In the genomic region with DNA sequence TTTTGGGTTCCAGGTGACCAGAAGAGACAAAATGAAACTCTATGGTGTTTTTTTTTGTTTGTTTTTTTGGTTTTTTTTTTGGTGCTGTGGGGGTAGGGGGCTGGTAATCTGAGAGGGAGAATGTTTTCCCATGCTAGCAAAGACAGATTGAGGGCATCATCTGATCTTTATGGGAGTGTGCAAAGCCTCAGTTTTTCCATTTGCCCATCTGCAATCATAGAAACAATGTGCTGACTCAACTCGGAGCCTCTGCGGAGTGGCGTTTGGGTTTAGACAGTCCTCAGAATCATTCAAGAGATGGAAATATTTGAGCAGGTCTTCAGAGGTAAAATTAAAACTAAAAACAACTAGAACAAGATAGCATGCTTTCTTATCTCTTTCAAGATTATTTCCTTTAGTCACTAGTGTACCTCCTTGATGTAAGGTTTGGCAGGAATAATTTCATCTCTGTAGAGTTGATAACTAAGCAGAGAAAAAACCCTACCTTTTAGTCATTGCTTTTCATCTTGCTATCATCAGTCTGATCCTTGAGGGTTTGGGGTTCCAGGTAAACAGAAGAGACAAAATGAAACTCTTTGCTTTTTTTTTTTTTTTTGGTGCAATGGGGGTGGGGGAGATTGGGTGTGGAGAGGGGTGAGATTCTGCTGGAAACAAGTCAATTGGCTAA, we compare ENCODE assay signal across 24 cellular contexts. TPM values are rescaled to one million over a fixed set of nuclear protein-coding genes. Genes with fewer than 3 reads are reported as not detected.
DNase-seq lines count a peak whose midpoint lies in the region; ATAC-seq and TF ChIP-seq lines count a peak whose summit lies in the region.
"Had no signal": no experiment of that assay in that cellular context is flagged by ENCODE, and none has a peak within 500 bp of the region (broad histone marks: within the 10 kb centered on the region; RNA-seq: fewer than 3 reads in every experiment).

No MANE protein-coding gene starts in this region.

- H3K27ac ChIP-seq in foreskin keratinocyte, result no peak overlapping the region
- no peak overlapping the region for H3K27ac ChIP-seq in body of pancreas
- H3K27ac ChIP-seq: esophagus muscularis mucosa, gastroesophageal sphincter, lower lobe of right lung, spleen, tibial artery had no signal

- H3K4me1 ChIP-seq in foreskin keratinocyte (no peaks in the 10 kb centered on the region), body of pancreas (no peaks in the 10 kb centered on the region)
- H3K4me1 ChIP-seq: esophagus muscularis mucosa, gastroesophageal sphincter, lower lobe of right lung, spleen had no signal

- no peaks in the 10 kb centered on the region for H3K9me3 ChIP-seq in body of pancreas
- H3K9me3 ChIP-seq: esophagus muscularis mucosa, gastroesophageal sphincter, lower lobe of right lung, spleen, tibial artery had no signal

- H3K36me3 Mint-ChIP-seq in T-helper 2 cell treated with Interferon-gamma antibody and Interleukin-4, amounts not matched to agents 5 μg/mL and 100 μg/mL, for 36 hours (ENCODE audit: low read depth), result peaks cover 12% of the 10 kb centered on the region
- peaks cover 2% of the 10 kb centered on the region for H3K36me3 Mint-ChIP-seq in activated naive CD4-positive, alpha-beta T cell treated with anti-CD3 and anti-CD28 coated beads for 36 hours (ENCODE audit: low read depth)
- H3K36me3 Mint-ChIP-seq: CD14-positive monocyte had no signal

- H3K9me3 Mint-ChIP-seq in T-helper 2 cell treated with Interferon-gamma antibody and Interleukin-4, amounts not matched to agents 5 μg/mL and 100 μg/mL, for 36 hours, result no peaks in the 10 kb centered on the region
- H3K9me3 Mint-ChIP-seq in activated naive CD4-positive, alpha-beta T cell treated with anti-CD3 and anti-CD28 coated beads for 36 hours, result no peaks in the 10 kb centered on the region
- H3K9me3 Mint-ChIP-seq: effector memory CD8-positive, alpha-beta T cell had no signal

- H3K4me3 ChIP-seq in body of pancreas, result no peak overlapping the region
- H3K4me3 ChIP-seq: esophagus muscularis mucosa, gastroesophageal sphincter, lower lobe of right lung, spleen, tibial artery had no signal

- intact Hi-C loops in activated naive CD4-positive, alpha-beta T cell treated with anti-CD3 and anti-CD28 coated beads for 36 hours (cut with micrococcal nuclease), result no loop called here
- intact Hi-C loops in body of pancreas (cut with DNase I), result no loop called here
- intact Hi-C loops in cardiac septum (cut with DNase I), result no loop called here

- no peaks in the 10 kb centered on the region for H3K36me3 ChIP-seq in body of pancreas (replicated peaks in 1 of 2; ENCODE audit: insufficient read depth in 1 of 2, low read depth in 2 of 2)
- H3K36me3 ChIP-seq: esophagus muscularis mucosa, gastroesophageal sphincter, lower lobe of right lung, tibial artery had no signal

- TF ChIP-seq POLR2A in body of pancreas (IDR thresholded peaks at IDR 0.05), result no peak

- H3K27ac Mint-ChIP-seq in T-helper 2 cell treated with Interferon-gamma antibody and Interleukin-4, amounts not matched to agents 5 μg/mL and 100 μg/mL, for 36 hours, result peak overlapping the region; percentile 82
- peak overlapping the region; percentile 56 for H3K27ac Mint-ChIP-seq in activated naive CD4-positive, alpha-beta T cell treated with anti-CD3 and anti-CD28 coated beads for 36 hours
- H3K27ac Mint-ChIP-seq: brain, CD14-positive monocyte had no signal

- ATAC-seq in foreskin keratinocyte (no peak), body of pancreas (no peak)
- ATAC-seq: effector memory CD8-positive, alpha-beta T cell; gastroesophageal sphincter; HepG2; lower lobe of right lung; SK-N-SH treated with all-trans-retinoic acid at 6 μM for 48 hours had no signal

- peak overlapping the region; percentile 66 for H3K4me3 Mint-ChIP-seq in T-helper 2 cell treated with Interferon-gamma antibody and Interleukin-4, amounts not matched to agents 5 μg/mL and 100 μg/mL, for 36 hours
- H3K4me3 Mint-ChIP-seq in activated naive CD4-positive, alpha-beta T cell treated with anti-CD3 and anti-CD28 coated beads for 36 hours, result no peak overlapping the region
- H3K4me3 Mint-ChIP-seq: brain; CD14-positive monocyte; effector memory CD8-positive, alpha-beta T cell had no signal

- DNase-seq in activated naive CD4-positive, alpha-beta T cell treated with Interleukin-2 at 50 U/mL for 16 hours, result peak; percentile 22
- no peak for DNase-seq in activated naive CD4-positive, alpha-beta T cell (lab: John Stamatoyannopoulos, UW)
- DNase-seq in T-helper 2 cell treated with Interferon-gamma antibody and Interleukin-4, amounts not matched to agents 5 μg/mL and 100 μg/mL, for 36 hours (ENCODE audit: low spot score), result peak; percentile 55
- no peak for DNase-seq in activated naive CD4-positive, alpha-beta T cell treated with anti-CD3 and anti-CD28 coated beads for 36 hours
- peak; percentile 22 for DNase-seq in stimulated activated CD4-positive, alpha-beta T cell treated with anti-CD3 and anti-CD28 coated beads, Interleukin-4, amount 100 ng/mL, for 24 hours
- DNase-seq in foreskin keratinocyte, result no peak
- no peak for DNase-seq in body of pancreas
- DNase-seq in cardiac septum (ENCODE audit: low spot score), result no peak
- DNase-seq: activated gamma-delta T cell treated with Interleukin-2 at 50 U/mL for 16 hours; effector memory CD8-positive, alpha-beta T cell; kidney; lower lobe of right lung; NCI-H1417 treated with DMSO at 0.1 percent for 48 hours; NCI-H526; RPMI8226; spleen; T-helper 9 cell; tibial artery had no signal

- peaks cover 17% of the 10 kb centered on the region for H3K4me1 Mint-ChIP-seq in T-helper 2 cell treated with Interferon-gamma antibody and Interleukin-4, amounts not matched to agents 5 μg/mL and 100 μg/mL, for 36 hours (ENCODE audit: low read depth)
- H3K4me1 Mint-ChIP-seq in activated naive CD4-positive, alpha-beta T cell treated with anti-CD3 and anti-CD28 coated beads for 36 hours (ENCODE audit: low read depth), result peaks cover 11% of the 10 kb centered on the region
- H3K4me1 Mint-ChIP-seq: brain had no signal

- 95 to 97% methylated on average over 3 of the region's 3 CpGs for WGBS in body of pancreas, 2 donors

- H3K27me3 ChIP-seq in foreskin keratinocyte, result no peaks in the 10 kb centered on the region
- H3K27me3 ChIP-seq in body of pancreas, result no peaks in the 10 kb centered on the region
- H3K27me3 ChIP-seq: esophagus muscularis mucosa, gastroesophageal sphincter, spleen, tibial artery had no signal

- CTCF ChIA-PET in activated naive CD4-positive, alpha-beta T cell treated with anti-CD3 and anti-CD28 coated beads for 36 hours (lab: Charles Lee), result no interaction called here

- TF ChIP-seq CTCF in foreskin keratinocyte (conservative IDR thresholded peaks at IDR 0.05), result no peak
- TF ChIP-seq CTCF in body of pancreas (IDR thresholded peaks at IDR 0.05), result no peak

- no peaks in the 10 kb centered on the region for H3K27me3 Mint-ChIP-seq in T-helper 2 cell treated with Interferon-gamma antibody and Interleukin-4, amounts not matched to agents 5 μg/mL and 100 μg/mL, for 36 hours (ENCODE audit: low read depth)
- H3K27me3 Mint-ChIP-seq in activated naive CD4-positive, alpha-beta T cell treated with anti-CD3 and anti-CD28 coated beads for 36 hours (ENCODE audit: low read depth), result no peaks in the 10 kb centered on the region
- H3K27me3 Mint-ChIP-seq: brain; effector memory CD8-positive, alpha-beta T cell had no signal

RNA-seq across cellular contexts. Expression of a gene that starts 18.0 kb away (rescaled TPM):
- 1 to 10 TPM; 3.9 to 4.3 TPM for total RNA-seq in activated naive CD4-positive, alpha-beta T cell treated with anti-CD3 and anti-CD28 coated beads for 36 hours
- total RNA-seq in foreskin keratinocyte (2.4 TPM in 2 replicates), body of pancreas (1 to 10 TPM; 3.4 to 5.3 TPM), cardiac septum (5.9 TPM)
- 1.2 and 1.3 TPM in 2 replicates for polyA plus RNA-seq in foreskin keratinocyte

Comparison
In these comparisons a context has a peak if more than half of its experiments do, and no peak if none do; other contexts are left out.
1. DNase-seq: peak in activated naive CD4-positive, alpha-beta T cell treated with Interleukin-2 at 50 U/mL for 16 hours (single experiment), T-helper 2 cell treated with Interferon-gamma antibody and Interleukin-4, amounts not matched to agents 5 μg/mL and 100 μg/mL, for 36 hours (single experiment) and stimulated activated CD4-positive, alpha-beta T cell treated with anti-CD3 and anti-CD28 coated beads, Interleukin-4, amount 100 ng/mL, for 24 hours (single experiment); none in activated naive CD4-positive, alpha-beta T cell (0 of 4), activated naive CD4-positive, alpha-beta T cell treated with anti-CD3 and anti-CD28 coated beads for 36 hours (single experiment), foreskin keratinocyte (0 of 2), body of pancreas (0 of 4) and cardiac septum (single experiment).